Comparison of ENCODE assay signal across 1 cellular context in the genomic region with DNA sequence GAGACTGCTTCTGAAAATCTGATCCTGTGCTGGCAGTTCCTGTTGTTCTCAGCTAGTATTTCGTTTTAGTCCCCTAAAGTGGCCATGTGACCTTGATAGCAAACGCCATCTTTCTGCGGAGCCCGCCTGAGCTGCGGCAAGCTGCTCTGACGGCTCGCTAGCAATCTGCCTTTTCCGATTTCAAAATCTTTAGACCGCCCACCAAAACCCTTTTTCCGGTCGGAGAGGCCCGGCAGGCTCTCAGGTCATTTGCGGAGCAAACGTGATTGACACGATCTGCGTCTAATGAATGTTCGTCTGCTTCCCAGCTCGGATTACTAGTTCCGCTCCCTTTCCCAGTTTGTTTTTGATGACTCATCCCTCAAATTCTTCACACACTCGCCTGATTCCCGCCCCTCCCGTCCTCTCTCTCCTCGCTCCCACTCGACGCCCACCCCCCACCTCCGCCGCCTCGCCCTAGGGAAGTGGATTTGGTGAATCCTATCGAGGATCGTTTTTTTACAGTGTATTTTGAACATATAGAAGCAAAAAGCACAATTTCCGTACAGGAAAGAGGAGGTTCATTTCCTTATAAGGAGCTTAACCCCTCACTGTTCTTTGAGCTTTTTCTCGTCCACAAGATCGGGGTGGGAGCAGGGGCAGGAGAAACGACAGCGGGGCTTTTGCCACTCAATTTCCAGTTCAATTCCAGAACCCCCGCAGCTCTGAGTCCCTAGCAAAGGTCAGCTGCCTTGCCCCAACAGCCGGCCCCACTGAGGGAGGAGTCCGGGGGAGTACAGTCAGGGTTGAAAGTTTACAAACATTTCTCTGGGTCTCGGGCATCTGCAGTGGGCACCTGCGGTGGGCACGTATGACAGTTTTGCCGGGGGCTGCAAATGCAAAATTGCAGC.
TF ChIP-seq lines count a peak whose summit lies in the region.

No MANE protein-coding gene starts in this region.

TF ChIP-seq in A549, 52 proteins besides CTCF, POLR2A, EP300 and RAD21 (continued from another document):
- no peak for TF ChIP-seq SREBF2 (IDR thresholded peaks at IDR 0.05)
- TF ChIP-seq, protein P1, sequence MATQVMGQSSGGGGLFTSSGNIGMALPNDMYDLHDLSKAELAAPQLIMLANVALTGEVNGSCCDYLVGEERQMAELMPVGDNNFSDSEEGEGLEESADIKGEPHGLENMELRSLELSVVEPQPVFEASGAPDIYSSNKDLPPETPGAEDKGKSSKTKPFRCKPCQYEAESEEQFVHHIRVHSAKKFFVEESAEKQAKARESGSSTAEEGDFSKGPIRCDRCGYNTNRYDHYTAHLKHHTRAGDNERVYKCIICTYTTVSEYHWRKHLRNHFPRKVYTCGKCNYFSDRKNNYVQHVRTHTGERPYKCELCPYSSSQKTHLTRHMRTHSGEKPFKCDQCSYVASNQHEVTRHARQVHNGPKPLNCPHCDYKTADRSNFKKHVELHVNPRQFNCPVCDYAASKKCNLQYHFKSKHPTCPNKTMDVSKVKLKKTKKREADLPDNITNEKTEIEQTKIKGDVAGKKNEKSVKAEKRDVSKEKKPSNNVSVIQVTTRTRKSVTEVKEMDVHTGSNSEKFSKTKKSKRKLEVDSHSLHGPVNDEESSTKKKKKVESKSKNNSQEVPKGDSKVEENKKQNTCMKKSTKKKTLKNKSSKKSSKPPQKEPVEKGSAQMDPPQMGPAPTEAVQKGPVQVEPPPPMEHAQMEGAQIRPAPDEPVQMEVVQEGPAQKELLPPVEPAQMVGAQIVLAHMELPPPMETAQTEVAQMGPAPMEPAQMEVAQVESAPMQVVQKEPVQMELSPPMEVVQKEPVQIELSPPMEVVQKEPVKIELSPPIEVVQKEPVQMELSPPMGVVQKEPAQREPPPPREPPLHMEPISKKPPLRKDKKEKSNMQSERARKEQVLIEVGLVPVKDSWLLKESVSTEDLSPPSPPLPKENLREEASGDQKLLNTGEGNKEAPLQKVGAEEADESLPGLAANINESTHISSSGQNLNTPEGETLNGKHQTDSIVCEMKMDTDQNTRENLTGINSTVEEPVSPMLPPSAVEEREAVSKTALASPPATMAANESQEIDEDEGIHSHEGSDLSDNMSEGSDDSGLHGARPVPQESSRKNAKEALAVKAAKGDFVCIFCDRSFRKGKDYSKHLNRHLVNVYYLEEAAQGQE (IDR thresholded peaks at IDR 0.05) = no peak
- no peak for TF ChIP-seq RCOR1 (IDR thresholded peaks at IDR 0.05; ENCODE audit: low read depth, low read length)
- TF ChIP-seq FOSB (CRISPR knock-in tag; IDR thresholded peaks at IDR 0.05) = no peak
- TF ChIP-seq KDM5A (IDR thresholded peaks at IDR 0.05) = no peak
- TF ChIP-seq FOSL2 (IDR thresholded peaks at IDR 0.05) = peak; percentile 59; the same call in 1 of the 2 replicates
- TF ChIP-seq FOSL2 (CRISPR knock-in tag; IDR thresholded peaks at IDR 0.05) = peak; percentile 99
- TF ChIP-seq, protein P2, sequence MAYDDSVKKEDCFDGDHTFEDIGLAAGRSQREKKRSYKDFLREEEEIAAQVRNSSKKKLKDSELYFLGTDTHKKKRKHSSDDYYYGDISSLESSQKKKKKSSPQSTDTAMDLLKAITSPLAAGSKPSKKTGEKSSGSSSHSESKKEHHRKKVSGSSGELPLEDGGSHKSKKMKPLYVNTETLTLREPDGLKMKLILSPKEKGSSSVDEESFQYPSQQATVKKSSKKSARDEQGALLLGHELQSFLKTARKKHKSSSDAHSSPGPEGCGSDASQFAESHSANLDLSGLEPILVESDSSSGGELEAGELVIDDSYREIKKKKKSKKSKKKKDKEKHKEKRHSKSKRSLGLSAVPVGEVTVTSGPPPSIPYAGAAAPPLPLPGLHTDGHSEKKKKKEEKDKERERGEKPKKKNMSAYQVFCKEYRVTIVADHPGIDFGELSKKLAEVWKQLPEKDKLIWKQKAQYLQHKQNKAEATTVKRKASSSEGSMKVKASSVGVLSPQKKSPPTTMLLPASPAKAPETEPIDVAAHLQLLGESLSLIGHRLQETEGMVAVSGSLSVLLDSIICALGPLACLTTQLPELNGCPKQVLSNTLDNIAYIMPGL (CRISPR knock-in tag; IDR thresholded peaks at IDR 0.05; ENCODE audit: borderline replicate concordance) = no peak
- TF ChIP-seq EHMT2 (IDR thresholded peaks at IDR 0.05; ENCODE audit: low read depth) = no peak
- no peak for TF ChIP-seq NPAS2 (CRISPR knock-in tag; IDR thresholded peaks at IDR 0.05; ENCODE audit: borderline replicate concordance)
- peak; percentile 43; the same call in 1 of the 2 replicates for TF ChIP-seq JUNB (IDR thresholded peaks at IDR 0.05)
- no peak for TF ChIP-seq ZFP36 (IDR thresholded peaks at IDR 0.05; ENCODE audit: borderline replicate concordance, partially characterized antibody)
- no peak for TF ChIP-seq TP53 (CRISPR knock-in tag; IDR thresholded peaks at IDR 0.05)
- TF ChIP-seq, protein P3, sequence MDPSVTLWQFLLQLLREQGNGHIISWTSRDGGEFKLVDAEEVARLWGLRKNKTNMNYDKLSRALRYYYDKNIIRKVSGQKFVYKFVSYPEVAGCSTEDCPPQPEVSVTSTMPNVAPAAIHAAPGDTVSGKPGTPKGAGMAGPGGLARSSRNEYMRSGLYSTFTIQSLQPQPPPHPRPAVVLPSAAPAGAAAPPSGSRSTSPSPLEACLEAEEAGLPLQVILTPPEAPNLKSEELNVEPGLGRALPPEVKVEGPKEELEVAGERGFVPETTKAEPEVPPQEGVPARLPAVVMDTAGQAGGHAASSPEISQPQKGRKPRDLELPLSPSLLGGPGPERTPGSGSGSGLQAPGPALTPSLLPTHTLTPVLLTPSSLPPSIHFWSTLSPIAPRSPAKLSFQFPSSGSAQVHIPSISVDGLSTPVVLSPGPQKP (IDR thresholded peaks at IDR 0.05; ENCODE audit: low read depth, low read length) = no peak
- TF ChIP-seq HOXB5 (CRISPR knock-in tag; IDR thresholded peaks at IDR 0.05) = no peak
- TF ChIP-seq, protein P4, sequence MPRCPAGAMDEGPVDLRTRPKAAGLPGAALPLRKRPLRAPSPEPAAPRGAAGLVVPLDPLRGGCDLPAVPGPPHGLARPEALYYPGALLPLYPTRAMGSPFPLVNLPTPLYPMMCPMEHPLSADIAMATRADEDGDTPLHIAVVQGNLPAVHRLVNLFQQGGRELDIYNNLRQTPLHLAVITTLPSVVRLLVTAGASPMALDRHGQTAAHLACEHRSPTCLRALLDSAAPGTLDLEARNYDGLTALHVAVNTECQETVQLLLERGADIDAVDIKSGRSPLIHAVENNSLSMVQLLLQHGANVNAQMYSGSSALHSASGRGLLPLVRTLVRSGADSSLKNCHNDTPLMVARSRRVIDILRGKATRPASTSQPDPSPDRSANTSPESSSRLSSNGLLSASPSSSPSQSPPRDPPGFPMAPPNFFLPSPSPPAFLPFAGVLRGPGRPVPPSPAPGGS (IDR thresholded peaks at IDR 0.05) = peak; percentile 41; the same call in 1 of the 3 replicates
- TF ChIP-seq CBX2 (IDR thresholded peaks at IDR 0.05; ENCODE audit: borderline replicate concordance, low read depth) = no peak
- no peak for TF ChIP-seq HDAC2 (IDR thresholded peaks at IDR 0.05)
- TF ChIP-seq HOXA7 (CRISPR knock-in tag; IDR thresholded peaks at IDR 0.05) = no peak
- TF ChIP-seq, protein P5, sequence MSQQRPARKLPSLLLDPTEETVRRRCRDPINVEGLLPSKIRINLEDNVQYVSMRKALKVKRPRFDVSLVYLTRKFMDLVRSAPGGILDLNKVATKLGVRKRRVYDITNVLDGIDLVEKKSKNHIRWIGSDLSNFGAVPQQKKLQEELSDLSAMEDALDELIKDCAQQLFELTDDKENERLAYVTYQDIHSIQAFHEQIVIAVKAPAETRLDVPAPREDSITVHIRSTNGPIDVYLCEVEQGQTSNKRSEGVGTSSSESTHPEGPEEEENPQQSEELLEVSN (IDR thresholded peaks at IDR 0.05; ENCODE audit: borderline replicate concordance, low read depth) = peak; percentile 99
- TF ChIP-seq ESRRA (IDR thresholded peaks at IDR 0.05; ENCODE audit: borderline replicate concordance, low read length) = no peak
- TF ChIP-seq, protein P6, sequence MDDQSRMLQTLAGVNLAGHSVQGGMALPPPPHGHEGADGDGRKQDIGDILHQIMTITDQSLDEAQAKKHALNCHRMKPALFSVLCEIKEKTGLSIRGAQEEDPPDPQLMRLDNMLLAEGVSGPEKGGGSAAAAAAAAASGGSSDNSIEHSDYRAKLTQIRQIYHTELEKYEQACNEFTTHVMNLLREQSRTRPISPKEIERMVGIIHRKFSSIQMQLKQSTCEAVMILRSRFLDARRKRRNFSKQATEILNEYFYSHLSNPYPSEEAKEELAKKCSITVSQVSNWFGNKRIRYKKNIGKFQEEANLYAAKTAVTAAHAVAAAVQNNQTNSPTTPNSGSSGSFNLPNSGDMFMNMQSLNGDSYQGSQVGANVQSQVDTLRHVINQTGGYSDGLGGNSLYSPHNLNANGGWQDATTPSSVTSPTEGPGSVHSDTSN (IDR thresholded peaks at IDR 0.05) = peak; percentile 96
- TF ChIP-seq MAFK (IDR thresholded peaks at IDR 0.05; ENCODE audit: partially characterized antibody) = peak; percentile 90
- TF ChIP-seq, protein P7, sequence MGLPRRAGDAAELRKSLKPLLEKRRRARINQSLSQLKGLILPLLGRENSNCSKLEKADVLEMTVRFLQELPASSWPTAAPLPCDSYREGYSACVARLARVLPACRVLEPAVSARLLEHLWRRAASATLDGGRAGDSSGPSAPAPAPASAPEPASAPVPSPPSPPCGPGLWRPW (IDR thresholded peaks at IDR 0.05) = no peak
- TF ChIP-seq EHF (CRISPR knock-in tag; IDR thresholded peaks at IDR 0.05) = no peak
- no peak for TF ChIP-seq ZC3H11A (IDR thresholded peaks at IDR 0.05)
- no peak for TF ChIP-seq RNF2 (IDR thresholded peaks at IDR 0.05; ENCODE audit: borderline replicate concordance, low read depth)
- no peak for TF ChIP-seq HOXB13 (CRISPR knock-in tag; IDR thresholded peaks at IDR 0.05; ENCODE audit: low read depth)
- no peak for TF ChIP-seq GATA3 (IDR thresholded peaks at IDR 0.05; ENCODE audit: borderline replicate concordance)
- no peak for TF ChIP-seq PHF8 (IDR thresholded peaks at IDR 0.05; ENCODE audit: borderline replicate concordance, low read depth)
- TF ChIP-seq BHLHE40 (IDR thresholded peaks at IDR 0.05; ENCODE audit: low read depth, low read length) = no peak
- no peak for TF ChIP-seq NR3C1 (IDR thresholded peaks at IDR 0.05)
- no peak for TF ChIP-seq ZNF302 (CRISPR knock-in tag; IDR thresholded peaks at IDR 0.05)
- TF ChIP-seq CEBPB (IDR thresholded peaks at IDR 0.05) = no peak
- no peak for TF ChIP-seq KDM1A (IDR thresholded peaks at IDR 0.05; ENCODE audit: low read depth)
- TF ChIP-seq HEYL (CRISPR knock-in tag; IDR thresholded peaks at IDR 0.05) = no peak
- no peak for TF ChIP-seq ZSCAN20 (CRISPR knock-in tag; IDR thresholded peaks at IDR 0.05)
- no peak for TF ChIP-seq RFX5 (IDR thresholded peaks at IDR 0.05)
- no peak for TF ChIP-seq TFCP2L1 (CRISPR knock-in tag; IDR thresholded peaks at IDR 0.05)
- TF ChIP-seq, protein P8, sequence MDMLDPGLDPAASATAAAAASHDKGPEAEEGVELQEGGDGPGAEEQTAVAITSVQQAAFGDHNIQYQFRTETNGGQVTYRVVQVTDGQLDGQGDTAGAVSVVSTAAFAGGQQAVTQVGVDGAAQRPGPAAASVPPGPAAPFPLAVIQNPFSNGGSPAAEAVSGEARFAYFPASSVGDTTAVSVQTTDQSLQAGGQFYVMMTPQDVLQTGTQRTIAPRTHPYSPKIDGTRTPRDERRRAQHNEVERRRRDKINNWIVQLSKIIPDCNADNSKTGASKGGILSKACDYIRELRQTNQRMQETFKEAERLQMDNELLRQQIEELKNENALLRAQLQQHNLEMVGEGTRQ (IDR thresholded peaks at IDR 0.05) = peak; percentile 79
